In the genomic region with DNA sequence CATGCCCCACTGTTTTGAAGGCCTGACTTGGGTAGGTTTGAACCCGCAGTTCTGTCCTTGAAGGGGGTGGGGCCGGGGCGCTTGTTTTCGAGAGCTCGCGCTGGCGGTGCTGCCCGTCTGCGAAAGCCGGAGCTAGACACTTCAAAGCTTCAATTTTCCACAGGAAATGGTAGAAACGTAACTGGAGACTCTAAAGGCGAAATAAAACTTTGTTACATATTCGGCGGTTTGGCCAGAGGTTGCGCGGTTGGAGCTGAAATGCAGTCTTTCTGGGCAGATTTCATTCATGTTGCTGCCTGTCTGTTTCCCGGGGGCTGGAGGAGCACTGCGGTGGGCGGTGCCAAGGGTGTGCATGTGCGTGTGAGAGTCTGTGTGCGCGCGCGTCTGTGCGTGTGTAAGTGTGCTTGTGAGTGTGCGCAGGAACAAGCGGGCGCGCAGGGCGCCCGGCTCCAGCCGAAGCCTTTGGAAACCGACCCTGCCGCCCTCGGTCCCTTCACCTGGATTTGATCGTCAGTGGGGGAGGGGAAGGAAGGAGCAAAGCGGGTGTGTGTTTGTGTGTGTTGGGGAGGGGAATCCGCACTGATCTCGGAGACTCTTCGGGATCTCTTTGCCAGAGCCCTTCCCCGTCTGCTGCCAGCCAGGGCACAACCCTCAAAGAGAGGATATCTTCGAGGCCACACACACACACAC, we compare ENCODE assay signal across 1 cellular context.
TF ChIP-seq lines count a peak whose summit lies in the region.

No MANE protein-coding gene starts in this region.

TF ChIP-seq in HepG2, 621 proteins besides CTCF, POLR2A, EP300 and RAD21 (continued from another document and continues in another):
- TF ChIP-seq, protein P1, sequence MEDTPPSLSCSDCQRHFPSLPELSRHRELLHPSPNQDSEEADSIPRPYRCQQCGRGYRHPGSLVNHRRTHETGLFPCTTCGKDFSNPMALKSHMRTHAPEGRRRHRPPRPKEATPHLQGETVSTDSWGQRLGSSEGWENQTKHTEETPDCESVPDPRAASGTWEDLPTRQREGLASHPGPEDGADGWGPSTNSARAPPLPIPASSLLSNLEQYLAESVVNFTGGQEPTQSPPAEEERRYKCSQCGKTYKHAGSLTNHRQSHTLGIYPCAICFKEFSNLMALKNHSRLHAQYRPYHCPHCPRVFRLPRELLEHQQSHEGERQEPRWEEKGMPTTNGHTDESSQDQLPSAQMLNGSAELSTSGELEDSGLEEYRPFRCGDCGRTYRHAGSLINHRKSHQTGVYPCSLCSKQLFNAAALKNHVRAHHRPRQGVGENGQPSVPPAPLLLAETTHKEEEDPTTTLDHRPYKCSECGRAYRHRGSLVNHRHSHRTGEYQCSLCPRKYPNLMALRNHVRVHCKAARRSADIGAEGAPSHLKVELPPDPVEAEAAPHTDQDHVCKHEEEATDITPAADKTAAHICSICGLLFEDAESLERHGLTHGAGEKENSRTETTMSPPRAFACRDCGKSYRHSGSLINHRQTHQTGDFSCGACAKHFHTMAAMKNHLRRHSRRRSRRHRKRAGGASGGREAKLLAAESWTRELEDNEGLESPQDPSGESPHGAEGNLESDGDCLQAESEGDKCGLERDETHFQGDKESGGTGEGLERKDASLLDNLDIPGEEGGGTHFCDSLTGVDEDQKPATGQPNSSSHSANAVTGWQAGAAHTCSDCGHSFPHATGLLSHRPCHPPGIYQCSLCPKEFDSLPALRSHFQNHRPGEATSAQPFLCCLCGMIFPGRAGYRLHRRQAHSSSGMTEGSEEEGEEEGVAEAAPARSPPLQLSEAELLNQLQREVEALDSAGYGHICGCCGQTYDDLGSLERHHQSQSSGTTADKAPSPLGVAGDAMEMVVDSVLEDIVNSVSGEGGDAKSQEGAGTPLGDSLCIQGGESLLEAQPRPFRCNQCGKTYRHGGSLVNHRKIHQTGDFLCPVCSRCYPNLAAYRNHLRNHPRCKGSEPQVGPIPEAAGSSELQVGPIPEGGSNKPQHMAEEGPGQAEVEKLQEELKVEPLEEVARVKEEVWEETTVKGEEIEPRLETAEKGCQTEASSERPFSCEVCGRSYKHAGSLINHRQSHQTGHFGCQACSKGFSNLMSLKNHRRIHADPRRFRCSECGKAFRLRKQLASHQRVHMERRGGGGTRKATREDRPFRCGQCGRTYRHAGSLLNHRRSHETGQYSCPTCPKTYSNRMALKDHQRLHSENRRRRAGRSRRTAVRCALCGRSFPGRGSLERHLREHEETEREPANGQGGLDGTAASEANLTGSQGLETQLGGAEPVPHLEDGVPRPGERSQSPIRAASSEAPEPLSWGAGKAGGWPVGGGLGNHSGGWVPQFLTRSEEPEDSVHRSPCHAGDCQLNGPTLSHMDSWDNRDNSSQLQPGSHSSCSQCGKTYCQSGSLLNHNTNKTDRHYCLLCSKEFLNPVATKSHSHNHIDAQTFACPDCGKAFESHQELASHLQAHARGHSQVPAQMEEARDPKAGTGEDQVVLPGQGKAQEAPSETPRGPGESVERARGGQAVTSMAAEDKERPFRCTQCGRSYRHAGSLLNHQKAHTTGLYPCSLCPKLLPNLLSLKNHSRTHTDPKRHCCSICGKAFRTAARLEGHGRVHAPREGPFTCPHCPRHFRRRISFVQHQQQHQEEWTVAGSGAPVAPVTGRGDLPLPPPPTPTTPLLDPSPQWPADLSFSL (CRISPR knock-in tag; IDR thresholded peaks at IDR 0.05): peak; percentile 39; the same call in 1 of the 2 replicates
- TF ChIP-seq ZNF773 (CRISPR knock-in tag; IDR thresholded peaks at IDR 0.05; ENCODE audit: borderline replicate concordance) (no peak), ZNF619 (CRISPR knock-in tag; IDR thresholded peaks at IDR 0.05) (no peak), ATF4 (CRISPR knock-in tag; IDR thresholded peaks at IDR 0.05) (no peak), ZSCAN31 (CRISPR knock-in tag; IDR thresholded peaks at IDR 0.05; ENCODE audit: low read depth) (no peak), ZNF841 (CRISPR knock-in tag; IDR thresholded peaks at IDR 0.05; ENCODE audit: borderline replicate concordance) (no peak), ZNF280D (CRISPR knock-in tag; IDR thresholded peaks at IDR 0.05) (no peak), HNRNPLL (IDR thresholded peaks at IDR 0.05; ENCODE audit: low read depth, low read length, poor library complexity, severe bottlenecking) (peak; percentile 46), ASH2L (IDR thresholded peaks at IDR 0.05; ENCODE audit: insufficient read length, low read depth, low read length) (peak; percentile 17), AGO2 (optimal IDR thresholded peaks at IDR 0.05; ENCODE audit: low read depth, low read length) (peak; percentile 20), GABPB1 (CRISPR knock-in tag; IDR thresholded peaks at IDR 0.05) (peak; percentile 19; the same call in 1 of the 2 replicates), MYC (CRISPR knock-in tag; IDR thresholded peaks at IDR 0.05; ENCODE audit: borderline replicate concordance) (peak; percentile 26; the same call in 1 of the 2 replicates), ZBTB40 (IDR thresholded peaks at IDR 0.05) (no peak), ZBTB40 (CRISPR knock-in tag; IDR thresholded peaks at IDR 0.05) (no peak), MXI1 (IDR thresholded peaks at IDR 0.05; ENCODE audit: borderline replicate concordance, low read depth, low read length) (no peak), ETV6 (CRISPR knock-in tag; conservative IDR thresholded peaks at IDR 0.05) (no peak), ZNF629 (CRISPR knock-in tag; conservative IDR thresholded peaks at IDR 0.05) (no peak)
- TF ChIP-seq, protein P2, sequence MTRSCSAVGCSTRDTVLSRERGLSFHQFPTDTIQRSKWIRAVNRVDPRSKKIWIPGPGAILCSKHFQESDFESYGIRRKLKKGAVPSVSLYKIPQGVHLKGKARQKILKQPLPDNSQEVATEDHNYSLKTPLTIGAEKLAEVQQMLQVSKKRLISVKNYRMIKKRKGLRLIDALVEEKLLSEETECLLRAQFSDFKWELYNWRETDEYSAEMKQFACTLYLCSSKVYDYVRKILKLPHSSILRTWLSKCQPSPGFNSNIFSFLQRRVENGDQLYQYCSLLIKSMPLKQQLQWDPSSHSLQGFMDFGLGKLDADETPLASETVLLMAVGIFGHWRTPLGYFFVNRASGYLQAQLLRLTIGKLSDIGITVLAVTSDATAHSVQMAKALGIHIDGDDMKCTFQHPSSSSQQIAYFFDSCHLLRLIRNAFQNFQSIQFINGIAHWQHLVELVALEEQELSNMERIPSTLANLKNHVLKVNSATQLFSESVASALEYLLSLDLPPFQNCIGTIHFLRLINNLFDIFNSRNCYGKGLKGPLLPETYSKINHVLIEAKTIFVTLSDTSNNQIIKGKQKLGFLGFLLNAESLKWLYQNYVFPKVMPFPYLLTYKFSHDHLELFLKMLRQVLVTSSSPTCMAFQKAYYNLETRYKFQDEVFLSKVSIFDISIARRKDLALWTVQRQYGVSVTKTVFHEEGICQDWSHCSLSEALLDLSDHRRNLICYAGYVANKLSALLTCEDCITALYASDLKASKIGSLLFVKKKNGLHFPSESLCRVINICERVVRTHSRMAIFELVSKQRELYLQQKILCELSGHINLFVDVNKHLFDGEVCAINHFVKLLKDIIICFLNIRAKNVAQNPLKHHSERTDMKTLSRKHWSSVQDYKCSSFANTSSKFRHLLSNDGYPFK (CRISPR knock-in tag; IDR thresholded peaks at IDR 0.05; ENCODE audit: borderline replicate concordance): no peak
